17 cellular contexts compared by ENCODE assay signal in genomic region chr10:95485445-95485844, GRCh38.
DNase-seq lines count a peak whose midpoint lies in the region; ATAC-seq, FAIRE-seq and TF ChIP-seq lines count a peak whose summit lies in the region.
"Had no signal": no experiment of that assay in that cellular context is flagged by ENCODE, and none has a peak within 500 bp of the region (broad histone marks: within the 10 kb centered on the region; RNA-seq: fewer than 3 reads in every experiment).

No MANE protein-coding gene starts in this region.

- no peak for FAIRE-seq in urothelium cell line (lab: Jason Lieb, UNC)
- FAIRE-seq: frontal cortex, GM19239 had no signal

- WGBS in heart right ventricle, 2 donors, result 72 to 74% methylated on average over 3 of the region's 3 CpGs

- no peak for TF ChIP-seq CTCF in heart right ventricle (IDR thresholded peaks at IDR 0.05)
- TF ChIP-seq CTCF in BE2C (IDR thresholded peaks at IDR 0.05; ENCODE audit: low read depth, low read length), result no peak

- H3K36me3 ChIP-seq in heart right ventricle (peaks cover 0 to 52% (median 0%) of the 10 kb centered on the region in 9 donors), BE2C (no peaks in the 10 kb centered on the region)
- H3K36me3 ChIP-seq: BLaER1 had no signal

- ATAC-seq in heart right ventricle (no peak), Right ventricle myocardium superior (ENCODE audit: poor library complexity) (no peak)

- H3K27me3 ChIP-seq in heart right ventricle (no peaks in the 10 kb centered on the region), BE2C (no peaks in the 10 kb centered on the region)
- H3K27me3 ChIP-seq: BLaER1 had no signal

- no peaks in the 10 kb centered on the region for H3K9me3 ChIP-seq in heart right ventricle
- H3K9me3 ChIP-seq in BE2C, result no peaks in the 10 kb centered on the region

- H3K4me3 ChIP-seq in heart right ventricle (no peak overlapping the region), BE2C (ENCODE audit: low read depth, low read length) (no peak overlapping the region)
- H3K4me3 ChIP-seq: BLaER1 had no signal

- H3K4me1 ChIP-seq in heart right ventricle, result peaks cover 6 to 81% (median 44%) of the 10 kb centered on the region in 9 donors
- H3K4me1 ChIP-seq in BE2C, result no peaks in the 10 kb centered on the region
- H3K4me1 ChIP-seq: BLaER1 had no signal

- peak overlapping the region in 6 of 10 donors; percentile 21 to 59 (median 44) for H3K27ac ChIP-seq in heart right ventricle
- peak overlapping the region; percentile 57 for H3K27ac ChIP-seq in angular gyrus (ENCODE audit: low read depth, low read length)
- H3K27ac ChIP-seq: BLaER1 had no signal

- intact Hi-C loops in heart right ventricle (cut with DNase I) (no loop called here), Right ventricle myocardium superior (cut with DNase I) (no loop called here)

- DNase-seq in heart right ventricle (no peak), Right ventricle myocardium superior (no peak), kidney tubule cell (ENCODE audit: low spot score) (peak; percentile 47), urothelium cell line (ENCODE audit: low spot score) (peak; percentile 14), BE2C (no peak), NCI-H1105 treated with DMSO at 0.1 percent for 48 hours (lab: John Stamatoyannopoulos, UW) (no peak)
- DNase-seq in activated CD8-positive, alpha-beta memory T cell treated with anti-CD3 and anti-CD28 coated beads for 24 hours, result no peak
- DNase-seq: activated CD4-positive, alpha-beta T cell treated with anti-CD3 and anti-CD28 coated beads for 1 hour; activated naive CD8-positive, alpha-beta T cell treated with anti-CD3 and anti-CD28 coated beads, Interleukin-2, amount 10 ng/mL, durations not matched to agents 7 days and 5 days; cortex of kidney; EL; NCI-H2171; stimulated activated CD4-positive, alpha-beta T cell treated with anti-CD3 and anti-CD28 coated beads, Interleukin-15, amount 100 ng/mL, for 24 hours had no signal

Comparison
In these comparisons a context has a peak if more than half of its experiments do, and no peak if none do; other contexts are left out.
1. DNase-seq: peak in kidney tubule cell (single experiment) and urothelium cell line (single experiment); none in heart right ventricle (0 of 2), Right ventricle myocardium superior (single experiment), BE2C (single experiment), activated CD8-positive, alpha-beta memory T cell treated with anti-CD3 and anti-CD28 coated beads for 24 hours (single experiment) and NCI-H1105 treated with DMSO at 0.1 percent for 48 hours (single experiment).